8 cellular contexts compared by ENCODE assay signal in the genomic region with DNA sequence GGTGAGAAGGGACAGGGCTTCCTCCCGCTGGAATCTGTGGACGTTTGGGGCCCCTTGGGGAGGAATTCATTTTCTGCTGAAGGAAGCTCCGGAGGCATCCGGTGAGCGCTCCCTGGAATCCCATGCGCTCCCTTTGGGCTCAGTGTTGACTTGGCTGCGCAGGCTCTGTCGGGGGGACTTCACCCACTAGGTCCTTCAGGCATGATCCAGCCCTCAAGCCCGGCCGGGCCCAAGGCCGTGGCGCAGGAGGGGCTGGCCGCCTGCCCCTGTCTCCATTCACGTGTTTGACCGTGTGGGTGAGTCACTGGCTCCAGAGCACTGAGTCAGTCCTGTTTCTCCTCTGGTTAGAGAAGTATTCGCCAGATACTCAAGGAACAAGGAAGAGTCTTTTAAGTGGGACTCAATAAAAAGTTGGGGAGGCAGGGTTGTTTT. TPM values are rescaled to one million over a fixed set of nuclear protein-coding genes. Genes with fewer than 3 reads are reported as not detected.
DNase-seq lines count a peak whose midpoint lies in the region; ATAC-seq and TF ChIP-seq lines count a peak whose summit lies in the region.

No MANE protein-coding gene starts in this region.

- H3K9me3 ChIP-seq in duodenal mucosa (ENCODE audit: control insufficient read depth in 1 of 2, low read length in 2 of 2) (no peaks in the 10 kb centered on the region), liver (ENCODE audit: control insufficient read depth in 4 of 4, low read length in 3 of 4) (no peaks in the 10 kb centered on the region)

- TF ChIP-seq CTCF in liver (IDR thresholded peaks at IDR 0.05; ENCODE audit: low read depth, low read length, missing input control) = no peak

- peak overlapping the region; percentile 56 to 78 for H3K4me3 Mint-ChIP-seq in stimulated activated naive CD8-positive, alpha-beta T cell treated with anti-CD3 and anti-CD28 coated beads, Interleukin-15, amount 100 ng/mL, for 72 hours

- peaks cover 19 to 27% of the 10 kb centered on the region in 2 donors for H3K4me1 ChIP-seq in duodenal mucosa (ENCODE audit: control insufficient read depth in 1 of 2, insufficient read depth in 2 of 2, low read length in 2 of 2)
- H3K4me1 ChIP-seq in liver (ENCODE audit: control insufficient read depth in 4 of 4, insufficient read depth in 4 of 4, low read length in 3 of 4) = peaks cover 5 to 31% (median 15%) of the 10 kb centered on the region in 4 donors

- H3K36me3 ChIP-seq in duodenal mucosa (ENCODE audit: control insufficient read depth in 1 of 2, insufficient read depth in 2 of 2, low read length in 2 of 2) = no peaks in the 10 kb centered on the region
- H3K36me3 ChIP-seq in liver (ENCODE audit: control insufficient read depth in 4 of 4, insufficient read depth in 3 of 4, low read depth in 1 of 4, low read length in 3 of 4) = no peaks in the 10 kb centered on the region

- H3K27ac ChIP-seq in duodenal mucosa (ENCODE audit: low read depth, low read length) (peak overlapping the region; percentile 70), liver (ENCODE audit: low read depth in 1 of 2, low read length in 2 of 2) (peak overlapping the region; percentile 50 to 73)

- in situ Hi-C loops in Caki2 (cut with HindIII; ENCODE audit: low pct_unique_long_range_greater_than_20kb, low sequenced_read_pairs) = no loop called here

- peaks cover 49% of the 10 kb centered on the region for H3K4me1 Mint-ChIP-seq in stimulated activated naive CD8-positive, alpha-beta T cell treated with anti-CD3 and anti-CD28 coated beads, Interleukin-15, amount 100 ng/mL, for 72 hours

- 50% methylated on average over 16 of the region's 16 CpGs for WGBS in liver

- DNase-seq in Caki2 (ENCODE audit: low read depth) (peak; percentile 87), OCI-M1 (lab: John Stamatoyannopoulos, UW) (peak; percentile 56), NCI-H2029 (lab: John Stamatoyannopoulos, UW) (no peak)
- DNase-seq in stimulated activated naive CD8-positive, alpha-beta T cell treated with anti-CD3 and anti-CD28 coated beads, Interleukin-15, amount 100 ng/mL, for 72 hours = no peak
- DNase-seq in activated naive CD4-positive, alpha-beta T cell treated with anti-CD3 and anti-CD28 coated beads, Interleukin-2, amount 50 U/mL, for 16 hours = no peak

- no peak overlapping the region for H3K27ac Mint-ChIP-seq in stimulated activated naive CD8-positive, alpha-beta T cell treated with anti-CD3 and anti-CD28 coated beads, Interleukin-15, amount 100 ng/mL, for 72 hours

- no peak for ATAC-seq in stimulated activated naive CD8-positive, alpha-beta T cell treated with anti-CD3 and anti-CD28 coated beads, Interleukin-15, amount 100 ng/mL, for 72 hours
- ATAC-seq in HG02571 (IDR thresholded peaks at IDR 0.05; ENCODE audit: unreplicated experiment) = no peak

- no peaks in the 10 kb centered on the region for H3K9me3 Mint-ChIP-seq in stimulated activated naive CD8-positive, alpha-beta T cell treated with anti-CD3 and anti-CD28 coated beads, Interleukin-15, amount 100 ng/mL, for 72 hours

- no peak for TF ChIP-seq RAD21 in liver (IDR thresholded peaks at IDR 0.05)

- peaks cover 80% of the 10 kb centered on the region for H3K27me3 Mint-ChIP-seq in stimulated activated naive CD8-positive, alpha-beta T cell treated with anti-CD3 and anti-CD28 coated beads, Interleukin-15, amount 100 ng/mL, for 72 hours

- peak overlapping the region; percentile 86 to 92 for H3K4me3 ChIP-seq in duodenal mucosa (ENCODE audit: low read depth in 1 of 2, low read length in 2 of 2)
- peak overlapping the region in 2 of 3 donors; percentile 77 to 91 for H3K4me3 ChIP-seq in liver (ENCODE audit: low read depth in 1 of 3, low read length in 3 of 3)

- H3K27me3 ChIP-seq in duodenal mucosa (ENCODE audit: control insufficient read depth in 1 of 2, insufficient read depth in 2 of 2, low read length in 2 of 2) (no peaks in the 10 kb centered on the region), liver (ENCODE audit: control insufficient read depth in 4 of 4, insufficient read depth in 4 of 4, low read length in 3 of 4) (no peaks in the 10 kb centered on the region)

- peak overlapping the region; percentile 69 to 71 for H3K9ac ChIP-seq in duodenal mucosa (ENCODE audit: low read depth in 1 of 2, low read length in 2 of 2)
- peak overlapping the region; percentile 14 to 17 for H3K9ac ChIP-seq in liver (ENCODE audit: low read depth in 1 of 2, low read length in 2 of 2)

TF ChIP-seq in liver, 16 proteins besides CTCF, POLR2A, EP300 and RAD21:
- TF ChIP-seq JUND (IDR thresholded peaks at IDR 0.05) = peak in 1 of 2 donors; percentile 56
- no peak for TF ChIP-seq FOXA2 (IDR thresholded peaks at IDR 0.05)

RNA-seq across cellular contexts. Expression of gene CTTN, which starts 1.4 kb away (rescaled TPM):
- total RNA-seq in Caki2 (2014; rRNA removed; shearing (Covaris generic); ENCODE audit: low replicate concordance) = 116 and 145 TPM in 2 replicates
- total RNA-seq in liver = 100 to 1,000 TPM in 1 of 2 donors, 10 to 100 TPM in 1; 39.1 to 136 TPM
- 10 to 100 TPM; 38.7 to 51.6 TPM for polyA plus RNA-seq in liver

Comparison
In these comparisons a context has a peak if more than half of its experiments do, and no peak if none do; other contexts are left out.
1. DNase-seq: peak in Caki2 (single experiment) and OCI-M1 (single experiment); none in stimulated activated naive CD8-positive, alpha-beta T cell treated with anti-CD3 and anti-CD28 coated beads, Interleukin-15, amount 100 ng/mL, for 72 hours (0 of 2), activated naive CD4-positive, alpha-beta T cell treated with anti-CD3 and anti-CD28 coated beads, Interleukin-2, amount 50 U/mL, for 16 hours (single experiment) and NCI-H2029 (single experiment).